ENCODE assay signal across 19 cellular contexts in the genomic region with DNA sequence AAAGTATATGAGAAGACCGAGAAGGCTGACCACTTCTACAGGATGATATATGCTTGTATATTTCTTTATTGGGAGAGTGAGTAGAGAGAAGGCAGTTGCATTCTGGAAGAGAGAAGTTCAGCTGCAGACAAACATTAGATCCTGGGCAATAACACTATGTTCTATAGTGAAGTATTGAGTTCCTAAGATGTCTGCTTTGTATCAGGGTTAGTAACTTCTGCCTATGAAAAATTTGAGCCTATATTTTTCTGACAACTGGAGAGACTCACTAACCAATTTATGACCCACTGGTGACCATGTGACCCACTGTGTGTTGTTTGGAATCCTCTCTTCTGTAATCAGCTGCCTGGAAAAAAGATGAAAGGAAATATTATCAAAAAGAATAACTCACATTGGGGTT. TPM values are rescaled to one million over a fixed set of nuclear protein-coding genes. Genes with fewer than 3 reads are reported as not detected.
DNase-seq lines count a peak whose midpoint lies in the region; ATAC-seq and TF ChIP-seq lines count a peak whose summit lies in the region.
"Had no signal": no experiment of that assay in that cellular context is flagged by ENCODE, and none has a peak within 500 bp of the region (broad histone marks: within the 10 kb centered on the region; RNA-seq: fewer than 3 reads in every experiment).

No MANE protein-coding gene starts in this region.

- intact Hi-C loops in testis (cut with DNase I; ENCODE audit: low total_unique reads): no loop called here

- H3K27me3 ChIP-seq in muscle layer of colon (ENCODE audit: control insufficient read depth in 1 of 2, insufficient read depth in 2 of 2, low read length in 2 of 2) (no peaks in the 10 kb centered on the region), testis (no peaks in the 10 kb centered on the region)
- H3K27me3 ChIP-seq: BE2C had no signal

- H3K4me3 ChIP-seq in muscle layer of colon (ENCODE audit: low read depth in 1 of 2, low read length in 2 of 2) (no peak overlapping the region), testis (no peak overlapping the region)
- H3K4me3 ChIP-seq: K562 had no signal

- DNase-seq in amniotic epithelial cell (ENCODE audit: low read depth) (peak; percentile 30), NCI-H2227 treated with DMSO at 0.1 percent for 48 hours (lab: John Stamatoyannopoulos, UW) (no peak), DMS79 treated with DMSO at 0.1 percent for 48 hours (lab: John Stamatoyannopoulos, UW) (no peak), testis (no peak)
- DNase-seq: ACHN; BE2C; C1 segment of cervical spinal cord; CD4-positive, CD25-positive, alpha-beta regulatory T cell; CD8-positive, alpha-beta memory T cell; COR-L47; DMS 273 treated with DMSO at 0.1 percent for 48 hours; DMS53; HCEC 1CT; IMR-90 had no signal

- peaks cover 5% of the 10 kb centered on the region for H3K36me3 ChIP-seq in muscle layer of colon (ENCODE audit: insufficient read depth, low read length)
- no peaks in the 10 kb centered on the region for H3K36me3 ChIP-seq in testis (ENCODE audit: low read depth, missing control alignments)
- H3K36me3 ChIP-seq: BE2C had no signal

- H3K27ac ChIP-seq in muscle layer of colon (ENCODE audit: low read depth, low read length) (peak overlapping the region; percentile 27), testis (no peak overlapping the region)

- no peaks in the 10 kb centered on the region for H3K9me3 ChIP-seq in muscle layer of colon (ENCODE audit: low read length)
- no peaks in the 10 kb centered on the region for H3K9me3 ChIP-seq in testis
- H3K9me3 ChIP-seq: BE2C had no signal

- no peak overlapping the region for H3K9ac ChIP-seq in muscle layer of colon (ENCODE audit: low read length)

- TF ChIP-seq CTCF in testis (IDR thresholded peaks at IDR 0.05): no peak

- peaks cover 30% of the 10 kb centered on the region for H3K4me1 ChIP-seq in muscle layer of colon (ENCODE audit: insufficient read depth, low read length)
- H3K4me1 ChIP-seq in testis: no peaks in the 10 kb centered on the region
- H3K4me1 ChIP-seq: BE2C had no signal

- WGBS in testis, 2 donors: 84 to 91% methylated on average over 1 of the region's 1 CpG

- no peak for TF ChIP-seq POLR2A in testis (IDR thresholded peaks at IDR 0.05)

- ATAC-seq in SK-N-SH treated with all-trans-retinoic acid at 6 μM for 48 hours (peak; percentile 76), HG03039 (IDR thresholded peaks at IDR 0.05; ENCODE audit: unreplicated experiment) (no peak)
- ATAC-seq: K562 had no signal

TF ChIP-seq in SK-N-SH treated with all-trans-retinoic acid at 6 μM for 48 hours, 23 proteins besides CTCF, POLR2A, EP300 and RAD21:
- no peak for TF ChIP-seq ZC3H10 (CRISPR knock-in tag; IDR thresholded peaks at IDR 0.05)
- TF ChIP-seq TOX (CRISPR knock-in tag; IDR thresholded peaks at IDR 0.05; ENCODE audit: borderline replicate concordance): peak; percentile 65; the same call in 1 of the 2 replicates
- no peak for TF ChIP-seq PPARA (CRISPR knock-in tag; IDR thresholded peaks at IDR 0.05; ENCODE audit: borderline replicate concordance)

RNA-seq across cellular contexts. Expression of gene DPP4, which starts 35.3 kb away (rescaled TPM):
- 1 to 10 TPM; 1.2 to 1.7 TPM for total RNA-seq in testis
- polyA plus RNA-seq in testis (ENCODE audit: insufficient read depth, low read depth, low replicate concordance): 6.3 TPM
- total RNA-seq: H4 had no signal
- polyA plus RNA-seq: K562 had no signal
